21 cellular contexts compared by ENCODE assay signal in the genomic region with DNA sequence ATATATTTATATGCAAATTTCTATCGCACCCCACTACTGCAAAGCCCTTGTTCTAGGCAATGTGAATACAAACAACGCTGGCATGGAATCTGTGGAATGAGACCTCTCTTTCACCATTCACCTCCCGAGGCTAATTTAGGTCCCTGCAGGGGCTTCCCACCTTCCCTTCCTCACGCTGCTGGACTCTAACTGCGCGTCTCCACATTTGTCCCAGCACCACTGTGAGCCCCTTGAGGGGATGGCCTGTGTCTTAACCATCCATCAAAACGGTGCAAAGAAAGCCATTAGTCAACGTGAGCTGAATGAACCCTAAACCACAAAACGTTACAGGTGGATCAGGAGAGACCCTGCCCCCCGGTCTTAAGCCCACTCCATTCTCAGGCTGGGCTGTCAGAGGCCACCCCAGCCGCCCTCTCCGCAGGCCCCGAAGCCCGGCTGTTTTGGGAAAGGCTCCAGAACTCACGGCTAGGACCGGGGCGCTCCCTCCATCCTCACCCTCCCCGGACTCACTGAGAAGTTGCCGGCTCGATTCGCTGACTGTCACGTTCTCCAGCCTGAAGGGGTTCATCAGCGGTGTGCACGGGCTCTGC. TPM values are rescaled to one million over a fixed set of nuclear protein-coding genes. Genes with fewer than 3 reads are reported as not detected.
DNase-seq lines count a peak whose midpoint lies in the region; ATAC-seq and TF ChIP-seq lines count a peak whose summit lies in the region.
"Had no signal": no experiment of that assay in that cellular context is flagged by ENCODE, and none has a peak within 500 bp of the region (broad histone marks: within the 10 kb centered on the region; RNA-seq: fewer than 3 reads in every experiment).

No MANE protein-coding gene starts in this region.

- CTCF ChIA-PET in CD4-positive, alpha-beta T cell (lab: Charles Lee), result no interaction called here

- POLR2A ChIA-PET in CD4-positive, alpha-beta T cell (lab: Charles Lee), result no interaction called here

- peaks cover 45% of the 10 kb centered on the region for H3K27me3 Mint-ChIP-seq in CD4-positive, alpha-beta T cell

- no peaks in the 10 kb centered on the region for H3K36me3 Mint-ChIP-seq in CD4-positive, alpha-beta T cell (ENCODE audit: low read depth)
- H3K36me3 Mint-ChIP-seq: natural killer cell, T-cell had no signal

- no peak overlapping the region for H3K27ac ChIP-seq in cardiac muscle cell
- H3K27ac ChIP-seq in thoracic aorta, result no peak overlapping the region
- no peak overlapping the region for H3K27ac ChIP-seq in CD4-positive, alpha-beta T cell (ENCODE audit: low read depth, low read length)
- H3K27ac ChIP-seq: right atrium auricular region, vagina had no signal

- peak; percentile 13 for ATAC-seq in left lobe of liver
- no peak for ATAC-seq in thoracic aorta (ENCODE audit: insufficient number of reproducible peaks, low FRiP score, low read depth)
- no peak for ATAC-seq in HG03342 (IDR thresholded peaks at IDR 0.05; ENCODE audit: unreplicated experiment)
- ATAC-seq in CD4-positive, alpha-beta T cell (ENCODE audit: poor library complexity), result no peak
- ATAC-seq: activated T-helper 17 cell treated with anti-CD3 and anti-CD28 coated beads, Interleukin-2, amount 50 U/mL, for 72 hours; natural killer cell; T-cell had no signal

- H3K9me3 Mint-ChIP-seq in CD4-positive, alpha-beta T cell, result no peaks in the 10 kb centered on the region
- H3K9me3 Mint-ChIP-seq: activated B cell treated with CpG ODN at 0.5 μM for 24 hours; activated T-helper 17 cell treated with anti-CD3 and anti-CD28 coated beads, Interleukin-2, amount 50 U/mL, for 72 hours; natural killer cell; T-cell had no signal

- no peak overlapping the region for H3K4me3 Mint-ChIP-seq in CD4-positive, alpha-beta T cell
- H3K4me3 Mint-ChIP-seq: activated B cell treated with CpG ODN at 0.5 μM for 24 hours; activated T-helper 17 cell treated with anti-CD3 and anti-CD28 coated beads, Interleukin-2, amount 50 U/mL, for 72 hours; natural killer cell had no signal

- H3K9me3 ChIP-seq in cardiac muscle cell (ENCODE audit: low read depth) (no peaks in the 10 kb centered on the region), thoracic aorta (no peaks in the 10 kb centered on the region)
- H3K9me3 ChIP-seq in CD4-positive, alpha-beta T cell (ENCODE audit: control insufficient read depth, low read length), result no peaks in the 10 kb centered on the region
- H3K9me3 ChIP-seq: HAP-1, right atrium auricular region, vagina had no signal

- H3K36me3 ChIP-seq in cardiac muscle cell (no peaks in the 10 kb centered on the region), thoracic aorta (no peaks in the 10 kb centered on the region)
- H3K36me3 ChIP-seq: HAP-1, right atrium auricular region, vagina had no signal

- peak overlapping the region; percentile 17 for H3K4me3 ChIP-seq in cardiac muscle cell
- H3K4me3 ChIP-seq in thoracic aorta, result peak overlapping the region; percentile 54
- H3K4me3 ChIP-seq: HAP-1, vagina had no signal

- TF ChIP-seq CTCF in cardiac muscle cell (IDR thresholded peaks at IDR 0.05; ENCODE audit: low read depth, low read length) (no peak), thoracic aorta (IDR thresholded peaks at IDR 0.05) (no peak)
- no peak for TF ChIP-seq CTCF in CD4-positive, alpha-beta T cell (IDR thresholded peaks at IDR 0.05)

- DNase-seq in cardiac muscle cell (ENCODE audit: low read depth in 1 of 2, low spot score in 1 of 2) (no peak), cardiac septum (ENCODE audit: low spot score) (no peak), ecto neural progenitor cell (ENCODE audit: low spot score) (peak; percentile 56), left lobe of liver (ENCODE audit: low spot score) (no peak), thoracic aorta (ENCODE audit: low spot score) (no peak), hepatic stellate cell (ENCODE audit: low spot score) (no peak)
- DNase-seq in CD4-positive, alpha-beta T cell, result no peak
- DNase-seq: activated B cell treated with CpG ODN at 0.5 μM for 24 hours; amygdala; DMS79 treated with DMSO at 0.1 percent for 48 hours; foreskin fibroblast; natural killer cell; NCI-H1417; NK-92 treated with Interleukin-12 subunit alpha and Interleukin-12 subunit beta, amount 100 ng/mL, for 24 hours; T-cell had no signal

- H3K27me3 ChIP-seq in cardiac muscle cell, result peaks cover 80% of the 10 kb centered on the region
- H3K27me3 ChIP-seq in thoracic aorta (replicated peaks; ENCODE audit: insufficient read depth), result peaks cover 8% of the 10 kb centered on the region
- H3K27me3 ChIP-seq in CD4-positive, alpha-beta T cell (ENCODE audit: control insufficient read depth, insufficient read depth, low read length), result peaks cover 57% of the 10 kb centered on the region

- H3K4me1 ChIP-seq in cardiac muscle cell (ENCODE audit: low read depth) (peaks cover 6% of the 10 kb centered on the region), thoracic aorta (ENCODE audit: control insufficient read depth in 1 of 2, low read depth in 2 of 2) (peaks cover 3 to 16% of the 10 kb centered on the region in 2 donors)
- H3K4me1 ChIP-seq: HAP-1 had no signal

- no peak overlapping the region for H3K27ac Mint-ChIP-seq in CD4-positive, alpha-beta T cell
- H3K27ac Mint-ChIP-seq: activated B cell treated with CpG ODN at 0.5 μM for 24 hours; activated T-helper 17 cell treated with anti-CD3 and anti-CD28 coated beads, Interleukin-2, amount 50 U/mL, for 72 hours; CD14-positive monocyte; natural killer cell had no signal

- intact Hi-C loops in cardiac septum (cut with DNase I), result no loop called here
- intact Hi-C loops in CD4-positive, alpha-beta T cell (cut with DNase I, micrococcal nuclease), result no loop called here

- H3K4me1 Mint-ChIP-seq in CD4-positive, alpha-beta T cell (ENCODE audit: low read depth), result peaks cover 12% of the 10 kb centered on the region
- H3K4me1 Mint-ChIP-seq: activated T-helper 17 cell treated with anti-CD3 and anti-CD28 coated beads, Interleukin-2, amount 50 U/mL, for 72 hours; CD14-positive monocyte; natural killer cell had no signal

RNA-seq across cellular contexts. Expression of gene TMEM114, which starts 1.5 kb away (rescaled TPM):
- total RNA-seq in cardiac muscle cell (not detected in 2 replicates), cardiac septum (not detected), left lobe of liver (not detected), thoracic aorta (not detected)
- polyA plus RNA-seq in cardiac muscle cell, result not detected in 2 replicates
- not detected for total RNA-seq in CD4-positive, alpha-beta T cell
- total RNA-seq: activated B cell treated with CpG ODN at 0.5 μM for 24 hours; activated T-helper 17 cell treated with anti-CD3 and anti-CD28 coated beads, Interleukin-2, amount 50 U/mL, for 72 hours; natural killer cell; right atrium auricular region; T-cell; vagina had no signal
- polyA plus RNA-seq: CD14-positive monocyte had no signal

RNA-seq across cellular contexts. Expression of gene METTL22, which starts 32.7 kb away (rescaled TPM):
- total RNA-seq in cardiac muscle cell (28.4 and 63.5 TPM in 2 replicates), cardiac septum (31.9 TPM), left lobe of liver (14.9 TPM), thoracic aorta (10 to 100 TPM; 19.6 to 34.6 TPM)
- polyA plus RNA-seq in cardiac muscle cell, result 46.0 and 102 TPM in 2 replicates
- 10 to 100 TPM; 23.2 to 26.5 TPM for total RNA-seq in CD4-positive, alpha-beta T cell
